In genomic region chr15:80202641-80203360, GRCh38 we compare ENCODE assay signal across 28 cellular contexts. TPM values are rescaled to one million over a fixed set of nuclear protein-coding genes. Genes with fewer than 3 reads are reported as not detected.
DNase-seq lines count a peak whose midpoint lies in the region; ATAC-seq, FAIRE-seq and TF ChIP-seq lines count a peak whose summit lies in the region.
"Had no signal": no experiment of that assay in that cellular context is flagged by ENCODE, and none has a peak within 500 bp of the region (broad histone marks: within the 10 kb centered on the region; RNA-seq: fewer than 3 reads in every experiment).

No MANE protein-coding gene starts in this region.

- H3K9me3 ChIP-seq in HEK293 (ENCODE audit: control insufficient read depth, insufficient read depth, low read depth, low read length) = no peaks in the 10 kb centered on the region
- no peaks in the 10 kb centered on the region for H3K9me3 ChIP-seq in MG63
- no peaks in the 10 kb centered on the region for H3K9me3 ChIP-seq in mammary epithelial cell (replicated peaks; ENCODE audit: insufficient read depth, low read length)
- H3K9me3 ChIP-seq: gastroesophageal sphincter, spleen, thoracic aorta had no signal

- H3K27me3 ChIP-seq in MG63 = no peaks in the 10 kb centered on the region
- no peaks in the 10 kb centered on the region for H3K27me3 ChIP-seq in mammary epithelial cell (ENCODE audit: insufficient read depth, low read length)

- no peak overlapping the region for H3K9ac ChIP-seq in mammary epithelial cell (ENCODE audit: insufficient read depth, low read length)

- no peak overlapping the region for H3K4me3 ChIP-seq in HEK293 (ENCODE audit: low read depth, low read length)
- H3K4me3 ChIP-seq in MG63 = no peak overlapping the region
- H3K4me3 ChIP-seq in mammary epithelial cell (replicated peaks in 1 of 3; ENCODE audit: insufficient read depth in 1 of 3, low read depth in 2 of 3, low read length in 3 of 3) = no peak overlapping the region
- H3K4me3 ChIP-seq: dorsolateral prefrontal cortex, gastroesophageal sphincter, spleen, thoracic aorta had no signal

- FAIRE-seq in frontal cortex (lab: Jason Lieb, UNC) = no peak

- H3K79me2 ChIP-seq in mammary epithelial cell (ENCODE audit: insufficient read depth, low read length) = no peaks in the 10 kb centered on the region

- POLR2A ChIA-PET in HEK293 (lab: Yijun Ruan, JAX) = no interaction called here

- intact Hi-C loops in mammary epithelial cell (cut with micrococcal nuclease) = loop anchor here (1.0 kb wide), 1 partner anchor 130 kb away; no protein-coding TSS in a partner anchor

- H2AFZ ChIP-seq in mammary epithelial cell (ENCODE audit: low read depth, low read length) = peak overlapping the region; percentile 96

- H3K4me1 ChIP-seq in HEK293 (ENCODE audit: control insufficient read depth, insufficient read depth, low read length) = no peaks in the 10 kb centered on the region
- peaks cover 19% of the 10 kb centered on the region for H3K4me1 ChIP-seq in mammary epithelial cell (ENCODE audit: insufficient read depth, low read length)
- H3K4me1 ChIP-seq: gastroesophageal sphincter, spleen had no signal

- peak overlapping the region; percentile 44 for H3K4me2 ChIP-seq in mammary epithelial cell (ENCODE audit: insufficient read depth, low read depth, low read length)

- ATAC-seq in activated CD4-positive, CD25-positive, alpha-beta regulatory T cell treated with anti-CD3 and anti-CD28 coated beads, Interleukin-2, amount 50 U/mL, for 24 hours = no peak
- ATAC-seq: activated CD8-positive, alpha-beta memory T cell treated with anti-CD3 and anti-CD28 coated beads, Interleukin-2, amount 10 ng/mL, durations not matched to agents 7 days and 5 days; gastroesophageal sphincter; left cardiac atrium; naive thymus-derived CD4-positive, alpha-beta T cell; T-cell had no signal

- DNase-seq in MG63 (peak; percentile 34), mammary epithelial cell (peak; percentile 90), kidney tubule cell (ENCODE audit: low spot score) (peak; percentile 4), frontal cortex (ENCODE audit: low spot score in 2 of 2) (no peak)
- DNase-seq in activated CD8-positive, alpha-beta memory T cell treated with anti-CD3 and anti-CD28 coated beads, Interleukin-2, amount 50 U/mL, for 4 hours = no peak
- DNase-seq: activated CD4-positive, alpha-beta T cell treated with anti-CD3 and anti-CD28 coated beads for 48 hours; activated CD8-positive, alpha-beta memory T cell treated with anti-CD3 and anti-CD28 coated beads, Interleukin-2, amount 10 ng/mL, durations not matched to agents 7 days and 5 days; anterior cingulate cortex; central memory CD4-positive, alpha-beta T cell; DMS79; dorsolateral prefrontal cortex; Karpas-422; left cardiac atrium; naive thymus-derived CD4-positive, alpha-beta T cell; NCI-H1092; NCI-H524 treated with DMSO at 0.1 percent for 48 hours; retina; SHP77 treated with DMSO at 0.1 percent for 48 hours; spleen; stimulated activated CD4-positive, alpha-beta T cell treated with anti-CD3 and anti-CD28 coated beads, Interleukin-4, amount 100 ng/mL, for 1 hour; stimulated activated naive CD4-positive, alpha-beta T cell treated with Interleukin-2 at 50 U/mL for 16 hours; T-cell had no signal

- no TSS peak for BruUV-seq in mammary epithelial cell (replicated peaks; lab: Mats Ljungman, UMichigan)

- CTCF ChIA-PET in HEK293 (lab: Yijun Ruan, JAX) (interaction anchor here (0.6 to 1.5 kb wide), 4 partner anchors 12 to 108 kb away, joined by 3 to 4 read pairs (median 3); no protein-coding TSS in a partner anchor), mammary epithelial cell (lab: Charles Lee; ENCODE audit: low non-redundant PET) (no interaction called here)

- H3K27ac ChIP-seq in HEK293 (ENCODE audit: extremely low read depth, low read depth, low read length) (no peak overlapping the region), mammary epithelial cell (ENCODE audit: insufficient read depth, low read depth, low read length) (no peak overlapping the region)
- H3K27ac ChIP-seq: dorsolateral prefrontal cortex, gastroesophageal sphincter, spleen, thoracic aorta had no signal

- no peaks in the 10 kb centered on the region for H4K20me1 ChIP-seq in mammary epithelial cell (ENCODE audit: insufficient read depth, low read length)

- 25% methylated on average over 9 of the region's 9 CpGs for WGBS in mammary epithelial cell (ENCODE audit: low coverage, missing lambda C conversion rate)

- in situ Hi-C loops in mammary epithelial cell (cut with MboI; ENCODE audit: low sequenced_read_pairs in 2 of 2) = no loop called here

- H3K36me3 ChIP-seq in HEK293 (ENCODE audit: control insufficient read depth in 2 of 2, insufficient read depth in 1 of 2, low read length in 2 of 2) (no peaks in the 10 kb centered on the region), MG63 (no peaks in the 10 kb centered on the region), mammary epithelial cell (ENCODE audit: insufficient read depth, low read length) (no peaks in the 10 kb centered on the region)
- H3K36me3 ChIP-seq: gastroesophageal sphincter, spleen, thoracic aorta had no signal

- no peak for TF ChIP-seq CTCF in HEK293 (tag by site-specific recombination; IDR thresholded peaks at IDR 0.05)
- no peak for TF ChIP-seq CTCF in mammary epithelial cell (conservative IDR thresholded peaks at IDR 0.05 in 1 of 2, IDR thresholded peaks at IDR 0.05 in 1 of 2; ENCODE audit: extremely low read depth in 1 of 2, insufficient read depth in 1 of 2, low read depth in 1 of 2, low read length in 2 of 2)

- dilution Hi-C loops in mammary epithelial cell (cut with HindIII; ENCODE audit: low sequenced_read_pairs) = no loop called here

TF ChIP-seq in HEK293, 187 proteins besides CTCF, POLR2A, EP300 and RAD21:
- peak; percentile 47; the same call in 1 of the 2 replicates for TF ChIP-seq ZNF600 (tag by site-specific recombination; IDR thresholded peaks at IDR 0.05)
- no peak for TF ChIP-seq ZNF555 (tag by site-specific recombination; conservative IDR thresholded peaks at IDR 0.05)
- TF ChIP-seq ZBTB7A (tag by site-specific recombination; IDR thresholded peaks at IDR 0.05; ENCODE audit: low read depth) = no peak
- TF ChIP-seq ZNF677 (tag by site-specific recombination; IDR thresholded peaks at IDR 0.05) = peak; percentile 65; the same call in 1 of the 2 replicates
- TF ChIP-seq, protein P1, sequence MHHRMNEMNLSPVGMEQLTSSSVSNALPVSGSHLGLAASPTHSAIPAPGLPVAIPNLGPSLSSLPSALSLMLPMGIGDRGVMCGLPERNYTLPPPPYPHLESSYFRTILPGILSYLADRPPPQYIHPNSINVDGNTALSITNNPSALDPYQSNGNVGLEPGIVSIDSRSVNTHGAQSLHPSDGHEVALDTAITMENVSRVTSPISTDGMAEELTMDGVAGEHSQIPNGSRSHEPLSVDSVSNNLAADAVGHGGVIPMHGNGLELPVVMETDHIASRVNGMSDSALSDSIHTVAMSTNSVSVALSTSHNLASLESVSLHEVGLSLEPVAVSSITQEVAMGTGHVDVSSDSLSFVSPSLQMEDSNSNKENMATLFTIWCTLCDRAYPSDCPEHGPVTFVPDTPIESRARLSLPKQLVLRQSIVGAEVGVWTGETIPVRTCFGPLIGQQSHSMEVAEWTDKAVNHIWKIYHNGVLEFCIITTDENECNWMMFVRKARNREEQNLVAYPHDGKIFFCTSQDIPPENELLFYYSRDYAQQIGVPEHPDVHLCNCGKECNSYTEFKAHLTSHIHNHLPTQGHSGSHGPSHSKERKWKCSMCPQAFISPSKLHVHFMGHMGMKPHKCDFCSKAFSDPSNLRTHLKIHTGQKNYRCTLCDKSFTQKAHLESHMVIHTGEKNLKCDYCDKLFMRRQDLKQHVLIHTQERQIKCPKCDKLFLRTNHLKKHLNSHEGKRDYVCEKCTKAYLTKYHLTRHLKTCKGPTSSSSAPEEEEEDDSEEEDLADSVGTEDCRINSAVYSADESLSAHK (tag by site-specific recombination; IDR thresholded peaks at IDR 0.05) = no peak
- TF ChIP-seq ZNF423 (tag by site-specific recombination; IDR thresholded peaks at IDR 0.05) = no peak
- no peak for TF ChIP-seq ZNF426 (tag by site-specific recombination; IDR thresholded peaks at IDR 0.05)
- no peak for TF ChIP-seq ZNF140 (tag by site-specific recombination; IDR thresholded peaks at IDR 0.05)
- TF ChIP-seq GFI1B (tag by site-specific recombination; IDR thresholded peaks at IDR 0.05) = no peak
- peak; percentile 52 for TF ChIP-seq ZNF335 (tag by site-specific recombination; conservative IDR thresholded peaks at IDR 0.05)
- TF ChIP-seq ZNF433 (tag by site-specific recombination; IDR thresholded peaks at IDR 0.05; ENCODE audit: low read depth) = no peak
- no peak for TF ChIP-seq SCRT1 (tag by site-specific recombination; IDR thresholded peaks at IDR 0.05; ENCODE audit: borderline replicate concordance)
- TF ChIP-seq TRIM28 (IDR thresholded peaks at IDR 0.05; ENCODE audit: borderline replicate concordance, low read length) = no peak
- TF ChIP-seq PBX3 (CRISPR knock-in tag; IDR thresholded peaks at IDR 0.05) = no peak
- no peak for TF ChIP-seq ZNF560 (tag by site-specific recombination; IDR thresholded peaks at IDR 0.05; ENCODE audit: borderline replicate concordance)
- TF ChIP-seq ZNF16 (tag by site-specific recombination; IDR thresholded peaks at IDR 0.05; ENCODE audit: low read depth) = no peak
- no peak for TF ChIP-seq ZNF221 (tag by site-specific recombination; IDR thresholded peaks at IDR 0.05; ENCODE audit: borderline replicate concordance)
- no peak for TF ChIP-seq ZNF473 (tag by site-specific recombination; IDR thresholded peaks at IDR 0.05)
TF ChIP-seq in HEK293: peak in this region for 3.

RNA-seq across cellular contexts. Expression of gene CTXND1, which starts 49.2 kb away (rescaled TPM):
- not detected in 2 replicates for total RNA-seq in MG63 (2014; rRNA removed; shearing (Covaris generic); ENCODE audit: low replicate concordance)
- total RNA-seq in mammary epithelial cell (not detected), frontal cortex (0.41 TPM)
- not detected for polyA plus RNA-seq in mammary epithelial cell
- polyA minus RNA-seq in mammary epithelial cell = not detected
- total RNA-seq: activated CD8-positive, alpha-beta memory T cell treated with anti-CD3 and anti-CD28 coated beads, Interleukin-2, amount 10 ng/mL, durations not matched to agents 7 days and 5 days; activated T-helper 1 cell treated with anti-CD3 and anti-CD28 coated beads, Interleukin-12 subunit alpha, Interleukin-12 subunit beta, Interleukin-2, Interleukin-4 antibody, amounts not matched to agents 30 ng/mL and 10 ng/mL and 1 ng/mL, durations not matched to agents 14 hours and 24 hours and 36 hours; epithelial cell of proximal tubule; naive thymus-derived CD4-positive, alpha-beta T cell; T-cell had no signal
- polyA plus RNA-seq: naive thymus-derived CD4-positive, alpha-beta T cell had no signal

RNA-seq across cellular contexts. Expression of gene FAH, which starts 50.0 kb away (rescaled TPM):
- total RNA-seq in MG63 (2014; rRNA removed; shearing (Covaris generic); ENCODE audit: low replicate concordance) = 44.8 and 93.3 TPM in 2 replicates
- total RNA-seq in mammary epithelial cell (10 to 100 TPM; 21.2 to 30.8 TPM), frontal cortex (2.9 TPM)
- polyA plus RNA-seq in mammary epithelial cell = 34.0 TPM
- 55.0 TPM for polyA minus RNA-seq in mammary epithelial cell

Comparison
In these comparisons a context has a peak if more than half of its experiments do, and no peak if none do; other contexts are left out.
1. DNase-seq: peak in MG63 (single experiment), mammary epithelial cell (single experiment) and kidney tubule cell (single experiment); none in frontal cortex (0 of 2) and activated CD8-positive, alpha-beta memory T cell treated with anti-CD3 and anti-CD28 coated beads, Interleukin-2, amount 50 U/mL, for 4 hours (single experiment).